Comparison of ENCODE assay signal across 8 cellular contexts in genomic region chr7:22083711-22084289, GRCh38.
DNase-seq lines count a peak whose midpoint lies in the region; ATAC-seq and TF ChIP-seq lines count a peak whose summit lies in the region.

No MANE protein-coding gene starts in this region.

- ATAC-seq in GM21526 (IDR thresholded peaks at IDR 0.05; ENCODE audit: low FRiP score, unreplicated experiment) (peak; percentile 7), HG02678 (IDR thresholded peaks at IDR 0.05; ENCODE audit: unreplicated experiment) (no peak), GM21717 (IDR thresholded peaks at IDR 0.05; ENCODE audit: unreplicated experiment) (no peak)

- H3K4me1 ChIP-seq in fibroblast of lung (ENCODE audit: control insufficient read depth, extremely low read depth, insufficient read depth, low read length): no peaks in the 10 kb centered on the region

- H3K36me3 Mint-ChIP-seq in progenitor cell of endocrine pancreas (ENCODE audit: insufficient read depth): no peaks in the 10 kb centered on the region

- H3K27me3 ChIP-seq in fibroblast of lung (ENCODE audit: control insufficient read depth, insufficient read depth, low read length): peaks cover 6% of the 10 kb centered on the region

- H3K79me2 ChIP-seq in fibroblast of lung (ENCODE audit: control insufficient read depth, insufficient read depth, low read length): no peaks in the 10 kb centered on the region

- peak overlapping the region; percentile 67 for H3K4me3 ChIP-seq in SK-N-MC
- peak overlapping the region; percentile 62 to 84 (median 74) for H3K4me3 ChIP-seq in fibroblast of lung (replicated peaks in 1 of 4; ENCODE audit: control extremely low read depth in 1 of 4, insufficient read depth in 1 of 4, low read depth in 3 of 4, low read length in 4 of 4)

- peak overlapping the region; percentile 97 for H3K4me2 ChIP-seq in fibroblast of lung (ENCODE audit: extremely low read depth, insufficient read depth, low read length)

- DNase-seq in SK-N-MC (ENCODE audit: low read depth, low spot score) (no peak), fibroblast of lung (ENCODE audit: low read depth in 2 of 2) (peak; percentile 18 to 24), progenitor cell of endocrine pancreas (ENCODE audit: low spot score, unreplicated experiment) (no peak), LoVo (ENCODE audit: low spot score) (no peak), NCI-H2107 treated with DMSO at 0.1 percent for 48 hours (lab: John Stamatoyannopoulos, UW; ENCODE audit: unreplicated experiment) (no peak)

- H3K27ac ChIP-seq in SK-N-MC (no peak overlapping the region), fibroblast of lung (ENCODE audit: insufficient read depth, low read length) (no peak overlapping the region)

- H3K9me3 Mint-ChIP-seq in progenitor cell of endocrine pancreas (ENCODE audit: low read depth): peaks cover 3% of the 10 kb centered on the region

- peak overlapping the region; percentile 82 for H3K4me3 Mint-ChIP-seq in progenitor cell of endocrine pancreas (ENCODE audit: low read depth)

- peak overlapping the region; percentile 98 for H2AFZ ChIP-seq in fibroblast of lung (ENCODE audit: low read length)

- H3K9ac ChIP-seq in SK-N-MC (ENCODE audit: insufficient read length) (no peak overlapping the region), fibroblast of lung (ENCODE audit: insufficient read depth, low read length) (peak overlapping the region; percentile 52)

- H3K9me3 ChIP-seq in SK-N-MC (ENCODE audit: low read depth, low read length): no peaks in the 10 kb centered on the region
- H3K9me3 ChIP-seq in fibroblast of lung (ENCODE audit: control insufficient read depth, insufficient read depth, low read depth, low read length): no peaks in the 10 kb centered on the region

- H3K27ac Mint-ChIP-seq in progenitor cell of endocrine pancreas: peak overlapping the region; percentile 62

- no peaks in the 10 kb centered on the region for H4K20me1 ChIP-seq in fibroblast of lung (ENCODE audit: control insufficient read depth, extremely low read depth, insufficient read depth, low read length)

- H3K36me3 ChIP-seq in SK-N-MC (ENCODE audit: insufficient read depth, low read length) (no peaks in the 10 kb centered on the region), fibroblast of lung (ENCODE audit: control insufficient read depth, insufficient read depth, low read length) (no peaks in the 10 kb centered on the region)

- TF ChIP-seq CTCF in fibroblast of lung (conservative IDR thresholded peaks at IDR 0.05 in 1 of 2, IDR thresholded peaks at IDR 0.05 in 1 of 2; ENCODE audit: low read depth in 1 of 2, low read length in 2 of 2): no peak
- no peak for TF ChIP-seq CTCF in progenitor cell of endocrine pancreas (IDR thresholded peaks at IDR 0.05; ENCODE audit: unreplicated experiment)

- H3K27me3 Mint-ChIP-seq in progenitor cell of endocrine pancreas: peaks cover 21% of the 10 kb centered on the region

- H3K4me1 Mint-ChIP-seq in progenitor cell of endocrine pancreas (ENCODE audit: low read depth): peaks cover 10% of the 10 kb centered on the region

Comparison
In these comparisons a context has a peak if more than half of its experiments do, and no peak if none do; other contexts are left out.
1. DNase-seq: peak in fibroblast of lung (2 of 2); none in SK-N-MC (single experiment), progenitor cell of endocrine pancreas (single experiment), LoVo (single experiment) and NCI-H2107 treated with DMSO at 0.1 percent for 48 hours (single experiment).